ENCODE assay signal across 1 cellular context in genomic region chr11:116772443-116773202, GRCh38.
A peak's percentile ranks its signal among the peaks of the same experiment; 100 is the strongest.
TF ChIP-seq lines count a peak whose summit lies in the region.

Gene BUD13, minus strand, starts transcription at chr11:116772987. Its CDS starts 23 bp downstream, at chr11:116772964.

TF ChIP-seq in HepG2, 621 proteins besides CTCF, POLR2A, EP300 and RAD21 (continued from another document and continues in another):
- peak; percentile 81; the same call in 1 of the 2 replicates for TF ChIP-seq BCL3 (CRISPR knock-in tag; IDR thresholded peaks at IDR 0.05)
- TF ChIP-seq NFYC (CRISPR knock-in tag; IDR thresholded peaks at IDR 0.05): no peak
- no peak for TF ChIP-seq KAT2B (IDR thresholded peaks at IDR 0.05; ENCODE audit: borderline replicate concordance, low read depth, low read length)
- peak; percentile 91; the same call in 1 of the 2 replicates for TF ChIP-seq ZNF547 (CRISPR knock-in tag; IDR thresholded peaks at IDR 0.05)
- peak; percentile 95 for TF ChIP-seq ZSCAN31 (CRISPR knock-in tag; IDR thresholded peaks at IDR 0.05; ENCODE audit: low read depth)
- peak; percentile 95 for TF ChIP-seq TMF1 (CRISPR knock-in tag; IDR thresholded peaks at IDR 0.05; ENCODE audit: low read depth)
- TF ChIP-seq SIN3B (IDR thresholded peaks at IDR 0.05; ENCODE audit: low read length): peak; percentile 77; the same call in 1 of the 2 replicates
- no peak; the same call in 1 of the 2 replicates for TF ChIP-seq KLF15 (CRISPR knock-in tag; IDR thresholded peaks at IDR 0.05; ENCODE audit: borderline replicate concordance)
- TF ChIP-seq ZSCAN20 (CRISPR knock-in tag; IDR thresholded peaks at IDR 0.05; ENCODE audit: borderline replicate concordance): no peak; the same call in 1 of the 2 replicates
- TF ChIP-seq PBX3 (CRISPR knock-in tag; IDR thresholded peaks at IDR 0.05; ENCODE audit: borderline replicate concordance): no peak
- TF ChIP-seq HDAC1 (CRISPR knock-in tag; IDR thresholded peaks at IDR 0.05): peak; percentile 97
- TF ChIP-seq CENPT (CRISPR knock-in tag; IDR thresholded peaks at IDR 0.05; ENCODE audit: low read depth): 0 out of 2 replicates have a peak, but pooled peaks have one; percentile 34
- TF ChIP-seq, protein P1, sequence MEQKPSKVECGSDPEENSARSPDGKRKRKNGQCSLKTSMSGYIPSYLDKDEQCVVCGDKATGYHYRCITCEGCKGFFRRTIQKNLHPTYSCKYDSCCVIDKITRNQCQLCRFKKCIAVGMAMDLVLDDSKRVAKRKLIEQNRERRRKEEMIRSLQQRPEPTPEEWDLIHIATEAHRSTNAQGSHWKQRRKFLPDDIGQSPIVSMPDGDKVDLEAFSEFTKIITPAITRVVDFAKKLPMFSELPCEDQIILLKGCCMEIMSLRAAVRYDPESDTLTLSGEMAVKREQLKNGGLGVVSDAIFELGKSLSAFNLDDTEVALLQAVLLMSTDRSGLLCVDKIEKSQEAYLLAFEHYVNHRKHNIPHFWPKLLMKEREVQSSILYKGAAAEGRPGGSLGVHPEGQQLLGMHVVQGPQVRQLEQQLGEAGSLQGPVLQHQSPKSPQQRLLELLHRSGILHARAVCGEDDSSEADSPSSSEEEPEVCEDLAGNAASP (CRISPR knock-in tag; IDR thresholded peaks at IDR 0.05; ENCODE audit: borderline replicate concordance): peak; percentile 71; the same call in 1 of the 2 replicates
- TF ChIP-seq ZNF776 (CRISPR knock-in tag; IDR thresholded peaks at IDR 0.05): peak; percentile 93; the same call in 1 of the 2 replicates
- TF ChIP-seq MYPOP (CRISPR knock-in tag; IDR thresholded peaks at IDR 0.05): peak; percentile 88
- 0 out of 2 replicates have a peak, but pooled peaks have one; percentile 49 for TF ChIP-seq JUN (CRISPR knock-in tag; IDR thresholded peaks at IDR 0.05)
- TF ChIP-seq SP4 (CRISPR knock-in tag; IDR thresholded peaks at IDR 0.05): peak; percentile 88
- peak; percentile 82 for TF ChIP-seq ATF2 (CRISPR knock-in tag; IDR thresholded peaks at IDR 0.05)
- TF ChIP-seq ZNF367 (CRISPR knock-in tag; IDR thresholded peaks at IDR 0.05; ENCODE audit: borderline replicate concordance): 0 out of 2 replicates have a peak, but pooled peaks have one; percentile 56
- peak; percentile 49; the same call in 1 of the 2 replicates for TF ChIP-seq NAIF1 (CRISPR knock-in tag; IDR thresholded peaks at IDR 0.05; ENCODE audit: borderline replicate concordance)
- TF ChIP-seq, protein P2, sequence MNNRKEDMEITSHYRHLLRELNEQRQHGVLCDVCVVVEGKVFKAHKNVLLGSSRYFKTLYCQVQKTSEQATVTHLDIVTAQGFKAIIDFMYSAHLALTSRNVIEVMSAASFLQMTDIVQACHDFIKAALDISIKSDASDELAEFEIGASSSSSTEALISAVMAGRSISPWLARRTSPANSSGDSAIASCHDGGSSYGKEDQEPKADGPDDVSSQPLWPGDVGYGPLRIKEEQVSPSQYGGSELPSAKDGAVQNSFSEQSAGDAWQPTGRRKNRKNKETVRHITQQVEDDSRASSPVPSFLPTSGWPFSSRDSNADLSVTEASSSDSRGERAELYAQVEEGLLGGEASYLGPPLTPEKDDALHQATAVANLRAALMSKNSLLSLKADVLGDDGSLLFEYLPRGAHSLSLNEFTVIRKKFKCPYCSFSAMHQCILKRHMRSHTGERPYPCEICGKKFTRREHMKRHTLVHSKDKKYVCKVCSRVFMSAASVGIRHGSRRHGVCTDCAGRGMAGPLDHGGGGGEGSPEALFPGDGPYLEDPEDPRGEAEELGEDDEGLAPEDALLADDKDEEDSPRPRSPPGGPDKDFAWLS (CRISPR knock-in tag; IDR thresholded peaks at IDR 0.05; ENCODE audit: borderline replicate concordance): 0 out of 2 replicates have a peak, but pooled peaks have one; percentile 36
- peak; percentile 53; the same call in 1 of the 2 replicates for TF ChIP-seq ZNF430 (CRISPR knock-in tag; IDR thresholded peaks at IDR 0.05)
- peak; percentile 59; the same call in 1 of the 2 replicates for TF ChIP-seq ZNF317 (CRISPR knock-in tag; IDR thresholded peaks at IDR 0.05)
- 0 out of 2 replicates have a peak, but pooled peaks have one; percentile 65 for TF ChIP-seq ZNF878 (CRISPR knock-in tag; IDR thresholded peaks at IDR 0.05)
- peak; percentile 81; the same call in 1 of the 2 replicates for TF ChIP-seq ZNF230 (CRISPR knock-in tag; IDR thresholded peaks at IDR 0.05)
- TF ChIP-seq, protein P3, sequence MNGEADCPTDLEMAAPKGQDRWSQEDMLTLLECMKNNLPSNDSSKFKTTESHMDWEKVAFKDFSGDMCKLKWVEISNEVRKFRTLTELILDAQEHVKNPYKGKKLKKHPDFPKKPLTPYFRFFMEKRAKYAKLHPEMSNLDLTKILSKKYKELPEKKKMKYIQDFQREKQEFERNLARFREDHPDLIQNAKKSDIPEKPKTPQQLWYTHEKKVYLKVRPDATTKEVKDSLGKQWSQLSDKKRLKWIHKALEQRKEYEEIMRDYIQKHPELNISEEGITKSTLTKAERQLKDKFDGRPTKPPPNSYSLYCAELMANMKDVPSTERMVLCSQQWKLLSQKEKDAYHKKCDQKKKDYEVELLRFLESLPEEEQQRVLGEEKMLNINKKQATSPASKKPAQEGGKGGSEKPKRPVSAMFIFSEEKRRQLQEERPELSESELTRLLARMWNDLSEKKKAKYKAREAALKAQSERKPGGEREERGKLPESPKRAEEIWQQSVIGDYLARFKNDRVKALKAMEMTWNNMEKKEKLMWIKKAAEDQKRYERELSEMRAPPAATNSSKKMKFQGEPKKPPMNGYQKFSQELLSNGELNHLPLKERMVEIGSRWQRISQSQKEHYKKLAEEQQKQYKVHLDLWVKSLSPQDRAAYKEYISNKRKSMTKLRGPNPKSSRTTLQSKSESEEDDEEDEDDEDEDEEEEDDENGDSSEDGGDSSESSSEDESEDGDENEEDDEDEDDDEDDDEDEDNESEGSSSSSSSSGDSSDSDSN (CRISPR knock-in tag; IDR thresholded peaks at IDR 0.05): peak; percentile 88
- TF ChIP-seq CEBPG (CRISPR knock-in tag; IDR thresholded peaks at IDR 0.05): peak; percentile 49; the same call in 1 of the 2 replicates
- TF ChIP-seq IRX3 (CRISPR knock-in tag; IDR thresholded peaks at IDR 0.05; ENCODE audit: borderline replicate concordance, low read depth): peak; percentile 83; the same call in 1 of the 2 replicates
- peak; percentile 83; the same call in 1 of the 2 replicates for TF ChIP-seq DR1 (CRISPR knock-in tag; IDR thresholded peaks at IDR 0.05)
- TF ChIP-seq ZNF549 (CRISPR knock-in tag; IDR thresholded peaks at IDR 0.05): 0 out of 2 replicates have a peak, but pooled peaks have one; percentile 35
- TF ChIP-seq ZGPAT (CRISPR knock-in tag; IDR thresholded peaks at IDR 0.05): peak; percentile 96
- peak; percentile 91 for TF ChIP-seq PATZ1 (CRISPR knock-in tag; IDR thresholded peaks at IDR 0.05)
- TF ChIP-seq ZNF567 (CRISPR knock-in tag; IDR thresholded peaks at IDR 0.05; ENCODE audit: borderline replicate concordance): no peak
- peak; percentile 79; the same call in 1 of the 2 replicates for TF ChIP-seq SMAD9 (CRISPR knock-in tag; IDR thresholded peaks at IDR 0.05)
- TF ChIP-seq ZMAT3 (CRISPR knock-in tag; conservative IDR thresholded peaks at IDR 0.05): peak; percentile 86; the same call in 1 of the 2 replicates
- peak; percentile 85 for TF ChIP-seq CBX1 (IDR thresholded peaks at IDR 0.05; ENCODE audit: low read depth)
- TF ChIP-seq ZNF260 (CRISPR knock-in tag; IDR thresholded peaks at IDR 0.05; ENCODE audit: borderline replicate concordance, low read depth): no peak
- 0 out of 2 replicates have a peak, but pooled peaks have one; percentile 44 for TF ChIP-seq ZNF180 (CRISPR knock-in tag; IDR thresholded peaks at IDR 0.05; ENCODE audit: borderline replicate concordance, low read depth)
- TF ChIP-seq ZNF431 (CRISPR knock-in tag; IDR thresholded peaks at IDR 0.05; ENCODE audit: borderline replicate concordance, low read depth): peak; percentile 40; the same call in 1 of the 2 replicates
- TF ChIP-seq, protein P4, sequence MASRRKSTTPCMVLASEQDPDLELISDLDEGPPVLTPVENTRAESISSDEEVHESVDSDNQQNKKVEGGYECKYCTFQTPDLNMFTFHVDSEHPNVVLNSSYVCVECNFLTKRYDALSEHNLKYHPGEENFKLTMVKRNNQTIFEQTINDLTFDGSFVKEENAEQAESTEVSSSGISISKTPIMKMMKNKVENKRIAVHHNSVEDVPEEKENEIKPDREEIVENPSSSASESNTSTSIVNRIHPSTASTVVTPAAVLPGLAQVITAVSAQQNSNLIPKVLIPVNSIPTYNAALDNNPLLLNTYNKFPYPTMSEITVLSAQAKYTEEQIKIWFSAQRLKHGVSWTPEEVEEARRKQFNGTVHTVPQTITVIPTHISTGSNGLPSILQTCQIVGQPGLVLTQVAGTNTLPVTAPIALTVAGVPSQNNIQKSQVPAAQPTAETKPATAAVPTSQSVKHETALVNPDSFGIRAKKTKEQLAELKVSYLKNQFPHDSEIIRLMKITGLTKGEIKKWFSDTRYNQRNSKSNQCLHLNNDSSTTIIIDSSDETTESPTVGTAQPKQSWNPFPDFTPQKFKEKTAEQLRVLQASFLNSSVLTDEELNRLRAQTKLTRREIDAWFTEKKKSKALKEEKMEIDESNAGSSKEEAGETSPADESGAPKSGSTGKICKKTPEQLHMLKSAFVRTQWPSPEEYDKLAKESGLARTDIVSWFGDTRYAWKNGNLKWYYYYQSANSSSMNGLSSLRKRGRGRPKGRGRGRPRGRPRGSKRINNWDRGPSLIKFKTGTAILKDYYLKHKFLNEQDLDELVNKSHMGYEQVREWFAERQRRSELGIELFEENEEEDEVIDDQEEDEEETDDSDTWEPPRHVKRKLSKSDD (CRISPR knock-in tag; IDR thresholded peaks at IDR 0.05; ENCODE audit: low read depth): peak; percentile 84
- no peak for TF ChIP-seq ZNF296 (CRISPR knock-in tag; conservative IDR thresholded peaks at IDR 0.05)
